In the genomic region with DNA sequence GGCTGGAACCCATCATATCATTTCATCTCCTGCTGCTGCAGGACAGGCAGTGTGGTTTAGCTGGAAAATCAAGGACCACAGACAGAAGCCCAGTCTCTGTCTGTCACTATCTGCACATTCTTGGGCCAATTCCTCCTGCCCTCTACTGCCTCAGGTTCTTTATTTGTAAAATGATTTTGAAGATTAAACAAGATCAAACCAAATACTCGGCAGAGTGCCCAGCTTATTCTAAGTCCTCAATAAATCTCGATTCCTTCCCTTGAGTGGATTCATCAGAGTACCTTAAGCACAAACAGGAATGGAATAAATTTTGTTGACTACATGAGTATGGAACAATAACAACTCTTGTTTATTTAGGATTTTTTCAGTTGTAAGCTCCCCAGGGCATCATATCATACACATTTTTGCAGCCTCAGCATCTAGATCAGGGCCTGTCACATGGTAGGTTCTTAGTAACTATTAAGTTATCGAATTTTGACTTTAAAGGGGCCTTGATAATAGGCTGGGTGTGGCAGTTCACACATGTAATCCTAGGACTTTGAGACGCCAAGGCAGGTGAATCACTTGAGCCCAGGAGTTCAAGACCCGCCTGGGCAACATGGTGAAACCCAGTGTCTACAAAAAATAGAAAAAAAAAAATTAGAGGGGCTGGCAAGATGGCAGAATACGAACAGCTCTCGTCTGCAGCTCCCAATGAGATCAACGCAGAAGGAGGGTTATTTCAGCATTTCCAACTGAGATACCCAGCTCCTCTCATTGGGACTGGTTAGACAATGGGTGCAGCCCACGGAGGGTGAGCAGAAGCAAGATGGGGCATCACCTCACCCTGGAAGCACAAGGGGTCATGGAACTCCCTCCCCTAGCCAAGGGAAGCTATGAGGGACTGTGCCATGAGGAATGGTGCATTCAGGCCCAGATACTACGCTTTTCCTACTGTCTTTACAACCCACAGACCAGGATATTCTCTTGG, we compare ENCODE assay signal across 12 cellular contexts.
"Had no signal": no experiment of that assay in that cellular context is flagged by ENCODE, and none has a peak within 500 bp of the region (broad histone marks: within the 10 kb centered on the region; RNA-seq: fewer than 3 reads in every experiment).

No MANE protein-coding gene starts in this region.

- H3K4me1 ChIP-seq: body of pancreas, gastrocnemius medialis had no signal

- DNase-seq: activated naive CD4-positive, alpha-beta T cell treated with anti-CD3 and anti-CD28 coated beads, Interleukin-2, amount 50 U/mL, for 16 hours; amniotic stem cell; central memory CD4-positive, alpha-beta T cell; cortex of kidney; effector CD8-positive, alpha-beta T cell; kidney; stimulated activated CD4-positive, alpha-beta T cell treated with anti-CD3 and anti-CD28 coated beads, Interleukin-4, amount 100 ng/mL, for 4 hours; T1000 had no signal

- H3K27ac ChIP-seq: body of pancreas, gastrocnemius medialis, skin epidermis, suprapubic skin had no signal

- H3K9me3 ChIP-seq: body of pancreas, gastrocnemius medialis, suprapubic skin had no signal

- H3K27me3 ChIP-seq: body of pancreas, gastrocnemius medialis, suprapubic skin had no signal

- FAIRE-seq: kidney had no signal

- H3K4me3 ChIP-seq: body of pancreas, gastrocnemius medialis, skin epidermis, suprapubic skin had no signal

- H3K36me3 ChIP-seq: gastrocnemius medialis, suprapubic skin had no signal

- ATAC-seq: body of pancreas, gastrocnemius medialis had no signal
